In genomic region chr19:48835734-48836088, GRCh38 we compare ENCODE assay signal across 7 cellular contexts. TPM values are rescaled to one million over a fixed set of nuclear protein-coding genes. Genes with fewer than 3 reads are reported as not detected.
DNase-seq lines count a peak whose midpoint lies in the region; ATAC-seq and TF ChIP-seq lines count a peak whose summit lies in the region.

No MANE protein-coding gene starts in this region.

- peaks cover 0 to 16% of the 10 kb centered on the region in 2 donors for H3K27me3 ChIP-seq in left lung

- ATAC-seq in GM18505 (IDR thresholded peaks at IDR 0.05; ENCODE audit: unreplicated experiment) = peak; percentile 65
- peak; percentile 69 for ATAC-seq in HG03378 (IDR thresholded peaks at IDR 0.05; ENCODE audit: unreplicated experiment)
- ATAC-seq in left lung = peak; percentile 96

- peaks cover 20% of the 10 kb centered on the region for H3K4me1 Mint-ChIP-seq in activated CD4-positive, alpha-beta T cell treated with anti-CD3 and anti-CD28 coated beads, Interleukin-2, amount 10 ng/mL, durations not matched to agents 24 days and 14 days
- peaks cover 35% of the 10 kb centered on the region for H3K4me1 Mint-ChIP-seq in dendritic cell treated with granulocyte-macrophage colony-stimulating factor and Interleukin-4, amounts not matched to agents 40 ng/mL and 50 ng/mL, for 4 days (ENCODE audit: low read depth)

- peak overlapping the region; percentile 87 for H3K4me3 Mint-ChIP-seq in activated CD4-positive, alpha-beta T cell treated with anti-CD3 and anti-CD28 coated beads, Interleukin-2, amount 10 ng/mL, durations not matched to agents 24 days and 14 days
- peak overlapping the region; percentile 81 for H3K4me3 Mint-ChIP-seq in dendritic cell treated with granulocyte-macrophage colony-stimulating factor and Interleukin-4, amounts not matched to agents 40 ng/mL and 50 ng/mL, for 4 days

- peaks cover 0 to 17% of the 10 kb centered on the region in 2 donors for H3K4me1 ChIP-seq in left lung

- peaks cover 8% of the 10 kb centered on the region for H3K27me3 Mint-ChIP-seq in activated CD4-positive, alpha-beta T cell treated with anti-CD3 and anti-CD28 coated beads, Interleukin-2, amount 10 ng/mL, durations not matched to agents 24 days and 14 days
- H3K27me3 Mint-ChIP-seq in dendritic cell treated with granulocyte-macrophage colony-stimulating factor and Interleukin-4, amounts not matched to agents 40 ng/mL and 50 ng/mL, for 4 days = peaks cover 31% of the 10 kb centered on the region

- H3K36me3 ChIP-seq in left lung = peaks cover 0 to 14% of the 10 kb centered on the region in 2 donors

- DNase-seq in NCI-H526 (lab: John Stamatoyannopoulos, UW) (peak; percentile 81 to 95), left lung (peak; percentile 94 to 95)
- peak; percentile 98 for DNase-seq in activated CD4-positive, alpha-beta T cell treated with anti-CD3 and anti-CD28 coated beads, Interleukin-2, amount 10 ng/mL, durations not matched to agents 24 days and 14 days
- peak; percentile 85 for DNase-seq in stimulated activated CD4-positive, alpha-beta T cell treated with anti-CD3 and anti-CD28 coated beads, Interleukin-2, amount 100 ng/mL, for 4 hours (ENCODE audit: low read depth)

- peak overlapping the region; percentile 35 to 47 for H3K4me3 ChIP-seq in left lung

- intact Hi-C loops in activated CD4-positive, alpha-beta T cell treated with anti-CD3 and anti-CD28 coated beads, Interleukin-2, amount 10 ng/mL, durations not matched to agents 24 days and 14 days (cut with micrococcal nuclease) = loop anchor here (1.0 kb wide), 3 partner anchors 40 to 189 kb away; partner anchors contain the start of gene CA11
- intact Hi-C loops in dendritic cell treated with granulocyte-macrophage colony-stimulating factor and Interleukin-4, amounts not matched to agents 40 ng/mL and 50 ng/mL, for 4 days (cut with micrococcal nuclease) = no loop called here
- intact Hi-C loops in left lung (cut with DNase I) = loop anchor here in 1 of 2 donors (5.0 kb wide), 1 partner anchor 43 kb away; no protein-coding TSS in a partner anchor

- TF ChIP-seq POLR2A in GM18505 (IDR thresholded peaks at IDR 0.05; ENCODE audit: borderline replicate concordance, extremely low read depth, insufficient read depth, insufficient read length) = peak; percentile 56

- no peaks in the 10 kb centered on the region for H3K9me3 ChIP-seq in left lung

- peak overlapping the region; percentile 76 for H3K27ac Mint-ChIP-seq in activated CD4-positive, alpha-beta T cell treated with anti-CD3 and anti-CD28 coated beads, Interleukin-2, amount 10 ng/mL, durations not matched to agents 24 days and 14 days
- peak overlapping the region; percentile 79 for H3K27ac Mint-ChIP-seq in dendritic cell treated with granulocyte-macrophage colony-stimulating factor and Interleukin-4, amounts not matched to agents 40 ng/mL and 50 ng/mL, for 4 days

- peak overlapping the region; percentile 64 to 71 for H3K27ac ChIP-seq in left lung

- peak; percentile 82 to 89 for TF ChIP-seq CTCF in left lung (IDR thresholded peaks at IDR 0.05)

- H3K36me3 Mint-ChIP-seq in activated CD4-positive, alpha-beta T cell treated with anti-CD3 and anti-CD28 coated beads, Interleukin-2, amount 10 ng/mL, durations not matched to agents 24 days and 14 days (ENCODE audit: low read depth) = no peaks in the 10 kb centered on the region
- no peaks in the 10 kb centered on the region for H3K36me3 Mint-ChIP-seq in dendritic cell treated with granulocyte-macrophage colony-stimulating factor and Interleukin-4, amounts not matched to agents 40 ng/mL and 50 ng/mL, for 4 days (ENCODE audit: low read depth)

- no peaks in the 10 kb centered on the region for H3K9me3 Mint-ChIP-seq in activated CD4-positive, alpha-beta T cell treated with anti-CD3 and anti-CD28 coated beads, Interleukin-2, amount 10 ng/mL, durations not matched to agents 24 days and 14 days
- H3K9me3 Mint-ChIP-seq in dendritic cell treated with granulocyte-macrophage colony-stimulating factor and Interleukin-4, amounts not matched to agents 40 ng/mL and 50 ng/mL, for 4 days = no peaks in the 10 kb centered on the region

RNA-seq across cellular contexts. Expression of gene HSD17B14, which starts 0.6 kb away (rescaled TPM):
- 0.44 and 0.47 TPM in 2 replicates for total RNA-seq in activated CD4-positive, alpha-beta T cell treated with anti-CD3 and anti-CD28 coated beads, Interleukin-2, amount 10 ng/mL, durations not matched to agents 24 days and 14 days
- 10 to 100 TPM; 10.1 to 20.3 TPM for total RNA-seq in left lung

RNA-seq across cellular contexts. Expression of gene BCAT2, which starts 24.9 kb away (rescaled TPM):
- total RNA-seq in activated CD4-positive, alpha-beta T cell treated with anti-CD3 and anti-CD28 coated beads, Interleukin-2, amount 10 ng/mL, durations not matched to agents 24 days and 14 days = 90.3 and 95.7 TPM in 2 replicates
- 10 to 100 TPM; 68.5 to 87.5 TPM for total RNA-seq in left lung

RNA-seq across cellular contexts. Expression of gene PLEKHA4, which starts 32.7 kb away (rescaled TPM):
- total RNA-seq in activated CD4-positive, alpha-beta T cell treated with anti-CD3 and anti-CD28 coated beads, Interleukin-2, amount 10 ng/mL, durations not matched to agents 24 days and 14 days = 1.8 and 1.9 TPM in 2 replicates
- 10 to 100 TPM; 21.0 to 37.3 TPM for total RNA-seq in left lung

RNA-seq across cellular contexts. Expression of gene PPP1R15A, which starts 36.5 kb away (rescaled TPM):
- total RNA-seq in activated CD4-positive, alpha-beta T cell treated with anti-CD3 and anti-CD28 coated beads, Interleukin-2, amount 10 ng/mL, durations not matched to agents 24 days and 14 days = 40.5 and 42.1 TPM in 2 replicates
- 10 to 100 TPM; 68.4 to 74.8 TPM for total RNA-seq in left lung

Comparison
In these comparisons a context has a peak if more than half of its experiments do, and no peak if none do; other contexts are left out.
1. Peak in every context shown above with its lines: DNase-seq, ATAC-seq, H3K4me3 ChIP-seq and H3K27ac ChIP-seq.